1 cellular context compared by ENCODE assay signal in the genomic region with DNA sequence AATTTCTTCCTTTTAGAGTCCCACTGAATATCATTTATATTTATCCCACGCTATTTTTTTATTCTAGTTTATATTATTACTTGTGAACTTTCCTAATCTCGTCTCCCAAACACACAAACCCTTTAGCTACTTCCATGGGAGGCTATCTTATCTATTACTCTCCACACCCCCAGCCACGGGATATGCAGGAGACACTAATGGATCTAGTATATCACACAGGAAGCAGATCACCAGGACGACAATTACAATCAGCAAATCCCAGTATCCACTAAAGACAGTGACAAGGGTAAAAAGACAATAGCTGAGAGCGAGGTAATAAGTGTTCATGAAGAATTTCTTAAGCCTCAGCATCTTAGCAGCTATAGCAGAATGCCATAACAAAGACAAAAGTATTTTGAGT.
TF ChIP-seq lines count a peak whose summit lies in the region.

No MANE protein-coding gene starts in this region.

TF ChIP-seq in K562, 482 proteins besides CTCF, POLR2A, EP300 and RAD21 (continued from another document and continues in another):
- TF ChIP-seq, protein P1, sequence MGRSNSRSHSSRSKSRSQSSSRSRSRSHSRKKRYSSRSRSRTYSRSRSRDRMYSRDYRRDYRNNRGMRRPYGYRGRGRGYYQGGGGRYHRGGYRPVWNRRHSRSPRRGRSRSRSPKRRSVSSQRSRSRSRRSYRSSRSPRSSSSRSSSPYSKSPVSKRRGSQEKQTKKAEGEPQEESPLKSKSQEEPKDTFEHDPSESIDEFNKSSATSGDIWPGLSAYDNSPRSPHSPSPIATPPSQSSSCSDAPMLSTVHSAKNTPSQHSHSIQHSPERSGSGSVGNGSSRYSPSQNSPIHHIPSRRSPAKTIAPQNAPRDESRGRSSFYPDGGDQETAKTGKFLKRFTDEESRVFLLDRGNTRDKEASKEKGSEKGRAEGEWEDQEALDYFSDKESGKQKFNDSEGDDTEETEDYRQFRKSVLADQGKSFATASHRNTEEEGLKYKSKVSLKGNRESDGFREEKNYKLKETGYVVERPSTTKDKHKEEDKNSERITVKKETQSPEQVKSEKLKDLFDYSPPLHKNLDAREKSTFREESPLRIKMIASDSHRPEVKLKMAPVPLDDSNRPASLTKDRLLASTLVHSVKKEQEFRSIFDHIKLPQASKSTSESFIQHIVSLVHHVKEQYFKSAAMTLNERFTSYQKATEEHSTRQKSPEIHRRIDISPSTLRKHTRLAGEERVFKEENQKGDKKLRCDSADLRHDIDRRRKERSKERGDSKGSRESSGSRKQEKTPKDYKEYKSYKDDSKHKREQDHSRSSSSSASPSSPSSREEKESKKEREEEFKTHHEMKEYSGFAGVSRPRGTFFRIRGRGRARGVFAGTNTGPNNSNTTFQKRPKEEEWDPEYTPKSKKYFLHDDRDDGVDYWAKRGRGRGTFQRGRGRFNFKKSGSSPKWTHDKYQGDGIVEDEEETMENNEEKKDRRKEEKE (IDR thresholded peaks at IDR 0.05; ENCODE audit: borderline replicate concordance in 1 of 2, control insufficient read depth in 1 of 2, low read depth in 2 of 2, low read length in 1 of 2): no peak
- TF ChIP-seq ELF4 (CRISPR knock-in tag; IDR thresholded peaks at IDR 0.05) (no peak), ZNF347 (CRISPR knock-in tag; IDR thresholded peaks at IDR 0.05; ENCODE audit: low read depth) (no peak), MYNN (IDR thresholded peaks at IDR 0.05) (no peak), MYNN (CRISPR knock-in tag; IDR thresholded peaks at IDR 0.05) (no peak), ZNF133 (CRISPR knock-in tag; IDR thresholded peaks at IDR 0.05) (no peak), TEAD2 (tag; IDR thresholded peaks at IDR 0.05) (no peak), YY1 (IDR thresholded peaks at IDR 0.05; ENCODE audit: borderline replicate concordance in 1 of 3, control insufficient read depth in 1 of 3, extremely low read depth in 1 of 3, insufficient read depth in 3 of 3, insufficient read length in 1 of 3, insufficient replicate concordance in 2 of 3, low read depth in 1 of 3, low read length in 2 of 3) (no peak), BRF1 (IDR thresholded peaks at IDR 0.05; ENCODE audit: borderline replicate concordance, extremely low read depth, insufficient read length) (no peak), POU5F1 (IDR thresholded peaks at IDR 0.05; ENCODE audit: borderline replicate concordance, low read depth, low read length, partially characterized antibody) (no peak), TAF9B (IDR thresholded peaks at IDR 0.05; ENCODE audit: partially characterized antibody) (no peak), ZNF134 (CRISPR knock-in tag; conservative IDR thresholded peaks at IDR 0.05) (no peak), NONO (IDR thresholded peaks at IDR 0.05; ENCODE audit: low read depth in 2 of 2, low read length in 1 of 2) (no peak), CCNT2 (IDR thresholded peaks at IDR 0.05; ENCODE audit: borderline replicate concordance, extremely low read depth, insufficient read length, low read depth, low read length) (no peak), BCL6 (CRISPR knock-in tag; IDR thresholded peaks at IDR 0.05) (no peak), CBFA2T2 (conservative IDR thresholded peaks at IDR 0.05) (peak; percentile 93), ZNF197 (CRISPR knock-in tag; IDR thresholded peaks at IDR 0.05; ENCODE audit: low read depth) (no peak), PML (IDR thresholded peaks at IDR 0.05; ENCODE audit: low read length) (peak; percentile 58; the same call in 1 of the 2 replicates), EGR1 (conservative IDR thresholded peaks at IDR 0.05) (0 out of 2 replicates have a peak, but pooled peaks have one; percentile 21), HDAC3 (IDR thresholded peaks at IDR 0.05; ENCODE audit: borderline replicate concordance, partially characterized antibody) (peak; percentile 53), ZNF354B (CRISPR knock-in tag; IDR thresholded peaks at IDR 0.05) (no peak), ZNF165 (CRISPR knock-in tag; IDR thresholded peaks at IDR 0.05; ENCODE audit: borderline replicate concordance) (no peak), PHTF2 (CRISPR knock-in tag; IDR thresholded peaks at IDR 0.05) (no peak), HDAC2 (IDR thresholded peaks at IDR 0.05) (no peak), HNRNPLL (IDR thresholded peaks at IDR 0.05; ENCODE audit: low read depth, low read length, poor library complexity, severe bottlenecking) (no peak), RBM22 (IDR thresholded peaks at IDR 0.05; ENCODE audit: low read depth, low read length, poor library complexity, severe bottlenecking) (no peak), PHF20 (IDR thresholded peaks at IDR 0.05; ENCODE audit: partially characterized antibody) (no peak), TCF7 (IDR thresholded peaks at IDR 0.05; ENCODE audit: borderline replicate concordance) (no peak), SMARCB1 (IDR thresholded peaks at IDR 0.05; ENCODE audit: insufficient read length, low read depth) (no peak), NR2C1 (IDR thresholded peaks at IDR 0.05) (no peak), NR2C1 (tag; IDR thresholded peaks at IDR 0.05) (peak; percentile 35; the same call in 1 of the 2 replicates), HDAC8 (tag; IDR thresholded peaks at IDR 0.05) (no peak), ZNF75A (CRISPR knock-in tag; IDR thresholded peaks at IDR 0.05) (no peak), MEF2D (tag; conservative IDR thresholded peaks at IDR 0.05; ENCODE audit: low read depth) (no peak), CBX1 (IDR thresholded peaks at IDR 0.05; ENCODE audit: low read depth) (no peak), ZBTB1 (CRISPR knock-in tag; IDR thresholded peaks at IDR 0.05; ENCODE audit: borderline replicate concordance, low read depth) (no peak), ZNF121 (CRISPR knock-in tag; conservative IDR thresholded peaks at IDR 0.05) (no peak), ZNF644 (tag; IDR thresholded peaks at IDR 0.05; ENCODE audit: low read depth) (no peak)
- TF ChIP-seq, protein P2, sequence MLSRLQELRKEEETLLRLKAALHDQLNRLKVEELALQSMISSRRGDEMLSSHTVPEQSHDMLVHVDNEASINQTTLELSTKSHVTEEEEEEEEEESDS (CRISPR knock-in tag; IDR thresholded peaks at IDR 0.05): no peak
- TF ChIP-seq, protein P3, sequence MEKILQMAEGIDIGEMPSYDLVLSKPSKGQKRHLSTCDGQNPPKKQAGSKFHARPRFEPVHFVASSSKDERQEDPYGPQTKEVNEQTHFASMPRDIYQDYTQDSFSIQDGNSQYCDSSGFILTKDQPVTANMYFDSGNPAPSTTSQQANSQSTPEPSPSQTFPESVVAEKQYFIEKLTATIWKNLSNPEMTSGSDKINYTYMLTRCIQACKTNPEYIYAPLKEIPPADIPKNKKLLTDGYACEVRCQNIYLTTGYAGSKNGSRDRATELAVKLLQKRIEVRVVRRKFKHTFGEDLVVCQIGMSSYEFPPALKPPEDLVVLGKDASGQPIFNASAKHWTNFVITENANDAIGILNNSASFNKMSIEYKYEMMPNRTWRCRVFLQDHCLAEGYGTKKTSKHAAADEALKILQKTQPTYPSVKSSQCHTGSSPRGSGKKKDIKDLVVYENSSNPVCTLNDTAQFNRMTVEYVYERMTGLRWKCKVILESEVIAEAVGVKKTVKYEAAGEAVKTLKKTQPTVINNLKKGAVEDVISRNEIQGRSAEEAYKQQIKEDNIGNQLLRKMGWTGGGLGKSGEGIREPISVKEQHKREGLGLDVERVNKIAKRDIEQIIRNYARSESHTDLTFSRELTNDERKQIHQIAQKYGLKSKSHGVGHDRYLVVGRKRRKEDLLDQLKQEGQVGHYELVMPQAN (IDR thresholded peaks at IDR 0.05; ENCODE audit: borderline replicate concordance): no peak
- TF ChIP-seq, protein P4, sequence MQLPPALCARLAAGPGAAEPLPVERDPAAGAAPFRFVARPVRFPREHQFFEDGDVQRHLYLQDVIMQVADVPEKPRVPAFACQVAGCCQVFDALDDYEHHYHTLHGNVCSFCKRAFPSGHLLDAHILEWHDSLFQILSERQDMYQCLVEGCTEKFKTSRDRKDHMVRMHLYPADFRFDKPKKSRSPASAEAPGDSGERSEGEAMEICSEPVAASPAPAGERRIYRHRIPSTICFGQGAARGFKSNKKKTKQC (CRISPR knock-in tag; IDR thresholded peaks at IDR 0.05): no peak
- TF ChIP-seq, protein P5, sequence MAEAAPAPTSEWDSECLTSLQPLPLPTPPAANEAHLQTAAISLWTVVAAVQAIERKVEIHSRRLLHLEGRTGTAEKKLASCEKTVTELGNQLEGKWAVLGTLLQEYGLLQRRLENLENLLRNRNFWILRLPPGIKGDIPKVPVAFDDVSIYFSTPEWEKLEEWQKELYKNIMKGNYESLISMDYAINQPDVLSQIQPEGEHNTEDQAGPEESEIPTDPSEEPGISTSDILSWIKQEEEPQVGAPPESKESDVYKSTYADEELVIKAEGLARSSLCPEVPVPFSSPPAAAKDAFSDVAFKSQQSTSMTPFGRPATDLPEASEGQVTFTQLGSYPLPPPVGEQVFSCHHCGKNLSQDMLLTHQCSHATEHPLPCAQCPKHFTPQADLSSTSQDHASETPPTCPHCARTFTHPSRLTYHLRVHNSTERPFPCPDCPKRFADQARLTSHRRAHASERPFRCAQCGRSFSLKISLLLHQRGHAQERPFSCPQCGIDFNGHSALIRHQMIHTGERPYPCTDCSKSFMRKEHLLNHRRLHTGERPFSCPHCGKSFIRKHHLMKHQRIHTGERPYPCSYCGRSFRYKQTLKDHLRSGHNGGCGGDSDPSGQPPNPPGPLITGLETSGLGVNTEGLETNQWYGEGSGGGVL (CRISPR knock-in tag; IDR thresholded peaks at IDR 0.05): no peak
- TF ChIP-seq, protein P6, sequence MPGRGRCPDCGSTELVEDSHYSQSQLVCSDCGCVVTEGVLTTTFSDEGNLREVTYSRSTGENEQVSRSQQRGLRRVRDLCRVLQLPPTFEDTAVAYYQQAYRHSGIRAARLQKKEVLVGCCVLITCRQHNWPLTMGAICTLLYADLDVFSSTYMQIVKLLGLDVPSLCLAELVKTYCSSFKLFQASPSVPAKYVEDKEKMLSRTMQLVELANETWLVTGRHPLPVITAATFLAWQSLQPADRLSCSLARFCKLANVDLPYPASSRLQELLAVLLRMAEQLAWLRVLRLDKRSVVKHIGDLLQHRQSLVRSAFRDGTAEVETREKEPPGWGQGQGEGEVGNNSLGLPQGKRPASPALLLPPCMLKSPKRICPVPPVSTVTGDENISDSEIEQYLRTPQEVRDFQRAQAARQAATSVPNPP (IDR thresholded peaks at IDR 0.05; ENCODE audit: borderline replicate concordance, insufficient read depth, insufficient read length): no peak
- TF ChIP-seq, protein P7, sequence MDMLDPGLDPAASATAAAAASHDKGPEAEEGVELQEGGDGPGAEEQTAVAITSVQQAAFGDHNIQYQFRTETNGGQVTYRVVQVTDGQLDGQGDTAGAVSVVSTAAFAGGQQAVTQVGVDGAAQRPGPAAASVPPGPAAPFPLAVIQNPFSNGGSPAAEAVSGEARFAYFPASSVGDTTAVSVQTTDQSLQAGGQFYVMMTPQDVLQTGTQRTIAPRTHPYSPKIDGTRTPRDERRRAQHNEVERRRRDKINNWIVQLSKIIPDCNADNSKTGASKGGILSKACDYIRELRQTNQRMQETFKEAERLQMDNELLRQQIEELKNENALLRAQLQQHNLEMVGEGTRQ (CRISPR knock-in tag; IDR thresholded peaks at IDR 0.05): no peak
- TF ChIP-seq, protein P8, sequence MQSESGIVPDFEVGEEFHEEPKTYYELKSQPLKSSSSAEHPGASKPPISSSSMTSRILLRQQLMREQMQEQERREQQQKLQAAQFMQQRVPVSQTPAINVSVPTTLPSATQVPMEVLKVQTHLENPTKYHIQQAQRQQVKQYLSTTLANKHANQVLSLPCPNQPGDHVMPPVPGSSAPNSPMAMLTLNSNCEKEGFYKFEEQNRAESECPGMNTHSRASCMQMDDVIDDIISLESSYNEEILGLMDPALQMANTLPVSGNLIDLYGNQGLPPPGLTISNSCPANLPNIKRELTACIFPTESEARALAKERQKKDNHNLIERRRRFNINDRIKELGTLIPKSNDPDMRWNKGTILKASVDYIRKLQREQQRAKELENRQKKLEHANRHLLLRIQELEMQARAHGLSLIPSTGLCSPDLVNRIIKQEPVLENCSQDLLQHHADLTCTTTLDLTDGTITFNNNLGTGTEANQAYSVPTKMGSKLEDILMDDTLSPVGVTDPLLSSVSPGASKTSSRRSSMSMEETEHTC (IDR thresholded peaks at IDR 0.05): peak; percentile 64; the same call in 1 of the 2 replicates
- TF ChIP-seq, protein P9, sequence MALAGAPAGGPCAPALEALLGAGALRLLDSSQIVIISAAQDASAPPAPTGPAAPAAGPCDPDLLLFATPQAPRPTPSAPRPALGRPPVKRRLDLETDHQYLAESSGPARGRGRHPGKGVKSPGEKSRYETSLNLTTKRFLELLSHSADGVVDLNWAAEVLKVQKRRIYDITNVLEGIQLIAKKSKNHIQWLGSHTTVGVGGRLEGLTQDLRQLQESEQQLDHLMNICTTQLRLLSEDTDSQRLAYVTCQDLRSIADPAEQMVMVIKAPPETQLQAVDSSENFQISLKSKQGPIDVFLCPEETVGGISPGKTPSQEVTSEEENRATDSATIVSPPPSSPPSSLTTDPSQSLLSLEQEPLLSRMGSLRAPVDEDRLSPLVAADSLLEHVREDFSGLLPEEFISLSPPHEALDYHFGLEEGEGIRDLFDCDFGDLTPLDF (CRISPR knock-in tag; IDR thresholded peaks at IDR 0.05): no peak
